Comparison of ENCODE assay signal across 1 cellular context in the genomic region with DNA sequence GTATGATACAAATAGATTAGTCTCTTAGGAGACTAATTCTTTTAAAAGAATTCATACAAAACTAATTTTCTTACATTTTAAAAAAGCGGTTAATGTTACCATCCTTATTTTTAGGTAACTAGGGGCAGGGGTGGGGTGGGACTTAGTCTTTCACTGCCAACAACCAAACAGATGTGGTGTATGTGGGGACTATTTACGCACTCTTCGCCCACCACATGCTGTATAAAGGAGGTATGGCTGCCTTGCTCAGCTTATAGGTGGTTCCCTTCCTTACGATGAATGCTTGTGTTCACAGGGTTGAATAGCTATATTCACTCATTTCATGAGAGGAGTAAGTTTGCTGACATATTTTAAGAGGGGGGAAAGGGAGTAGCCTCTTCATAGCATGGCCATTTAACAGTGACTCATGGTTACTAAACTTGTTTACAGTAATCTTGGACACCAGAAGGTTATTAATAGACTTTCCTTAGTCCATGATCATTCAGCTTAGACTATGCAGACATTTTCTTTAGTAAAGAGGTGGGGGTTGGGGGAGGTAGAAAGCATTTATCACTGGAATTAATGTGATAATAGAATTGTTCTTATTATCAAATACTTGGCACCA.
TF ChIP-seq lines count a peak whose summit lies in the region.

No MANE protein-coding gene starts in this region.

TF ChIP-seq in IMR-90, 13 proteins besides CTCF, POLR2A, EP300 and RAD21:
- TF ChIP-seq RFX5 (IDR thresholded peaks at IDR 0.05; ENCODE audit: low read depth, low read length) (no peak), FOS (IDR thresholded peaks at IDR 0.05; ENCODE audit: low read depth, low read length) (peak; percentile 95), NFE2L2 (IDR thresholded peaks at IDR 0.05; ENCODE audit: low read depth, low read length) (peak; percentile 17; the same call in 1 of the 2 replicates), MXI1 (IDR thresholded peaks at IDR 0.05; ENCODE audit: borderline replicate concordance, low read depth, low read length) (no peak), CEBPB (IDR thresholded peaks at IDR 0.05; ENCODE audit: low read depth, low read length) (peak; percentile 50; the same call in 1 of the 2 replicates), CHD1 (IDR thresholded peaks at IDR 0.05; ENCODE audit: low read depth, low read length) (no peak), RCOR1 (IDR thresholded peaks at IDR 0.05; ENCODE audit: insufficient replicate concordance, low read length) (peak; percentile 20), BHLHE40 (IDR thresholded peaks at IDR 0.05; ENCODE audit: low read depth, low read length) (peak; percentile 32; the same call in 1 of the 2 replicates), MAFK (IDR thresholded peaks at IDR 0.05; ENCODE audit: low read depth, low read length) (peak; percentile 31; the same call in 1 of the 2 replicates), SMC3 (IDR thresholded peaks at IDR 0.05; ENCODE audit: low read depth, low read length) (0 out of 2 replicates have a peak, but pooled peaks have one; percentile 19), MAZ (IDR thresholded peaks at IDR 0.05; ENCODE audit: borderline replicate concordance, low read depth, low read length) (no peak)
- TF ChIP-seq, protein P1, sequence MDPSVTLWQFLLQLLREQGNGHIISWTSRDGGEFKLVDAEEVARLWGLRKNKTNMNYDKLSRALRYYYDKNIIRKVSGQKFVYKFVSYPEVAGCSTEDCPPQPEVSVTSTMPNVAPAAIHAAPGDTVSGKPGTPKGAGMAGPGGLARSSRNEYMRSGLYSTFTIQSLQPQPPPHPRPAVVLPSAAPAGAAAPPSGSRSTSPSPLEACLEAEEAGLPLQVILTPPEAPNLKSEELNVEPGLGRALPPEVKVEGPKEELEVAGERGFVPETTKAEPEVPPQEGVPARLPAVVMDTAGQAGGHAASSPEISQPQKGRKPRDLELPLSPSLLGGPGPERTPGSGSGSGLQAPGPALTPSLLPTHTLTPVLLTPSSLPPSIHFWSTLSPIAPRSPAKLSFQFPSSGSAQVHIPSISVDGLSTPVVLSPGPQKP (IDR thresholded peaks at IDR 0.05; ENCODE audit: borderline replicate concordance, low read depth, low read length) = no peak
- TF ChIP-seq, protein P2, sequence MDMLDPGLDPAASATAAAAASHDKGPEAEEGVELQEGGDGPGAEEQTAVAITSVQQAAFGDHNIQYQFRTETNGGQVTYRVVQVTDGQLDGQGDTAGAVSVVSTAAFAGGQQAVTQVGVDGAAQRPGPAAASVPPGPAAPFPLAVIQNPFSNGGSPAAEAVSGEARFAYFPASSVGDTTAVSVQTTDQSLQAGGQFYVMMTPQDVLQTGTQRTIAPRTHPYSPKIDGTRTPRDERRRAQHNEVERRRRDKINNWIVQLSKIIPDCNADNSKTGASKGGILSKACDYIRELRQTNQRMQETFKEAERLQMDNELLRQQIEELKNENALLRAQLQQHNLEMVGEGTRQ (IDR thresholded peaks at IDR 0.05; ENCODE audit: low read depth, low read length) = no peak
